ENCODE assay signal across 21 cellular contexts in the genomic region with DNA sequence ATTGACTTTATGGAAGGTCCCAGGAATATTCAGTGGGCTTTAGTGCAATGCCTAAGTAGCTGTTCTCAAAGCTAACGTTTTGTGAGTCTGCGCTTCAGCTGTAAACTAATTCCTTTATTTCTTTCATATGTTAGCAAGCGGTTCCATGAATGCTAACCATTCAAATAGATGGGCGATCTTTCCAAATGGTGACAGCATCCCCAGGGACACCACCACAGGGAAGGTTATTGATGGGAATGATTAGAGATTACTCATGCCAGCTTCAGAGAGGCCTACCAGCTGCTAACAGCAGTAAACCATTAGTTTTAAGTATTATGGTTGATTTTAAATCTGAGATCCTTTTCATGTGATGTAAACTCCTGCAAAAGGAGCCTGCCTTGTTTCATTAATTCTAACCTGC.
"Had no signal": no experiment of that assay in that cellular context is flagged by ENCODE, and none has a peak within 500 bp of the region (broad histone marks: within the 10 kb centered on the region; RNA-seq: fewer than 3 reads in every experiment).

No MANE protein-coding gene starts in this region.

- H3K27me3 ChIP-seq: MG63 had no signal

- H3K9ac ChIP-seq: SK-N-SH had no signal

- DNase-seq: IMR-90, Karpas-422, KG1, MG63, NCI-H1092, NCI-H1105 treated with DMSO at 0.1 percent for 48 hours, NCI-H1417 treated with DMSO at 0.1 percent for 48 hours, NCI-H146, NCI-H1694 treated with DMSO at 0.1 percent for 48 hours, NCI-H1930, NCI-H2107, NCI-H2227 treated with DMSO at 0.1 percent for 48 hours, NCI-H510A, NCI-H524 treated with DMSO at 0.1 percent for 48 hours, NCI-H69, NCI-H82, RPMI8226, SHP77, SK-N-SH, SW 1271, T-cell had no signal

- H3K4me3 ChIP-seq: MG63 had no signal

- H3K9me3 ChIP-seq: MG63, SK-N-SH had no signal

- H3K4me2 ChIP-seq: SK-N-SH had no signal

- H3K9me2 ChIP-seq: SK-N-SH had no signal

- H3K36me3 ChIP-seq: MG63 had no signal
